In genomic region chr2:48395658-48396057, GRCh38 we compare ENCODE assay signal across 20 cellular contexts. TPM values are rescaled to one million over a fixed set of nuclear protein-coding genes. Genes with fewer than 3 reads are reported as not detected.
DNase-seq lines count a peak whose midpoint lies in the region; ATAC-seq and TF ChIP-seq lines count a peak whose summit lies in the region.
"Had no signal": no experiment of that assay in that cellular context is flagged by ENCODE, and none has a peak within 500 bp of the region (broad histone marks: within the 10 kb centered on the region; RNA-seq: fewer than 3 reads in every experiment).

No MANE protein-coding gene starts in this region.

- H3K9ac ChIP-seq in colonic mucosa (ENCODE audit: low read depth in 2 of 2, low read length in 2 of 2): no peak overlapping the region
- H3K9ac ChIP-seq: SK-N-SH had no signal

- H3K36me3 Mint-ChIP-seq in activated CD4-positive, alpha-beta memory T cell treated with anti-CD3 and anti-CD28 coated beads, Interleukin-2, amount 10 ng/mL, durations not matched to agents 7 days and 5 days (ENCODE audit: low read depth): no peaks in the 10 kb centered on the region
- H3K36me3 Mint-ChIP-seq in activated CD4-positive, alpha-beta memory T cell treated with anti-CD3 and anti-CD28 coated beads for 36 hours: peaks cover 2% of the 10 kb centered on the region
- no peaks in the 10 kb centered on the region for H3K36me3 Mint-ChIP-seq in activated naive CD8-positive, alpha-beta T cell treated with anti-CD3 and anti-CD28 coated beads for 36 hours

- no peak for TF ChIP-seq CTCF in neutrophil (IDR thresholded peaks at IDR 0.05)
- TF ChIP-seq CTCF in colonic mucosa (IDR thresholded peaks at IDR 0.05): no peak

- H3K36me3 ChIP-seq in neutrophil (no peaks in the 10 kb centered on the region), colonic mucosa (no peaks in the 10 kb centered on the region)
- H3K36me3 ChIP-seq: adrenal gland, MG63, uterus had no signal

- H3K27ac ChIP-seq in neutrophil (peak overlapping the region; percentile 84), colonic mucosa (no peak overlapping the region)
- H3K27ac ChIP-seq: adrenal gland, uterus had no signal

- H3K4me3 ChIP-seq in neutrophil (ENCODE audit: low read depth in 1 of 2, low read length in 1 of 2) (peak overlapping the region in 1 of 2 experiments; percentile 9), colonic mucosa (no peak overlapping the region)
- H3K4me3 ChIP-seq: adrenal gland, MG63, uterus had no signal

- peak overlapping the region; percentile 10 for H3K27ac Mint-ChIP-seq in activated CD4-positive, alpha-beta memory T cell treated with anti-CD3 and anti-CD28 coated beads, Interleukin-2, amount 10 ng/mL, durations not matched to agents 7 days and 5 days
- no peak overlapping the region for H3K27ac Mint-ChIP-seq in activated CD4-positive, alpha-beta memory T cell treated with anti-CD3 and anti-CD28 coated beads for 36 hours
- H3K27ac Mint-ChIP-seq in activated naive CD8-positive, alpha-beta T cell treated with anti-CD3 and anti-CD28 coated beads for 36 hours: peak overlapping the region; percentile 4

- POLR2A ChIA-PET in activated CD4-positive, alpha-beta memory T cell treated with anti-CD3 and anti-CD28 coated beads, Interleukin-2, amount 10 ng/mL, durations not matched to agents 7 days and 5 days (lab: Charles Lee): no interaction called here
- POLR2A ChIA-PET in activated CD4-positive, alpha-beta memory T cell treated with anti-CD3 and anti-CD28 coated beads for 36 hours (lab: Charles Lee): no interaction called here

- peaks cover 7% of the 10 kb centered on the region for H3K4me1 Mint-ChIP-seq in activated CD4-positive, alpha-beta memory T cell treated with anti-CD3 and anti-CD28 coated beads, Interleukin-2, amount 10 ng/mL, durations not matched to agents 7 days and 5 days
- peaks cover 10% of the 10 kb centered on the region for H3K4me1 Mint-ChIP-seq in activated CD4-positive, alpha-beta memory T cell treated with anti-CD3 and anti-CD28 coated beads for 36 hours (ENCODE audit: low read depth)
- peaks cover 9% of the 10 kb centered on the region for H3K4me1 Mint-ChIP-seq in activated naive CD8-positive, alpha-beta T cell treated with anti-CD3 and anti-CD28 coated beads for 36 hours

- no peak for ATAC-seq in HG03025 (IDR thresholded peaks at IDR 0.05; ENCODE audit: low FRiP score, unreplicated experiment)
- ATAC-seq: right cardiac atrium had no signal

- no peaks in the 10 kb centered on the region for H3K9me3 Mint-ChIP-seq in activated CD4-positive, alpha-beta memory T cell treated with anti-CD3 and anti-CD28 coated beads, Interleukin-2, amount 10 ng/mL, durations not matched to agents 7 days and 5 days
- no peaks in the 10 kb centered on the region for H3K9me3 Mint-ChIP-seq in activated CD4-positive, alpha-beta memory T cell treated with anti-CD3 and anti-CD28 coated beads for 36 hours
- no peaks in the 10 kb centered on the region for H3K9me3 Mint-ChIP-seq in activated naive CD8-positive, alpha-beta T cell treated with anti-CD3 and anti-CD28 coated beads for 36 hours

- H3K9me3 ChIP-seq in neutrophil: no peaks in the 10 kb centered on the region
- H3K9me3 ChIP-seq in colonic mucosa: no peaks in the 10 kb centered on the region
- H3K9me3 ChIP-seq: adrenal gland, MG63, SK-N-SH, uterus had no signal

- no peak overlapping the region for H3K4me3 Mint-ChIP-seq in activated CD4-positive, alpha-beta memory T cell treated with anti-CD3 and anti-CD28 coated beads, Interleukin-2, amount 10 ng/mL, durations not matched to agents 7 days and 5 days
- H3K4me3 Mint-ChIP-seq in activated CD4-positive, alpha-beta memory T cell treated with anti-CD3 and anti-CD28 coated beads for 36 hours: no peak overlapping the region
- no peak overlapping the region for H3K4me3 Mint-ChIP-seq in activated naive CD8-positive, alpha-beta T cell treated with anti-CD3 and anti-CD28 coated beads for 36 hours

- H3K27me3 ChIP-seq in neutrophil (no peaks in the 10 kb centered on the region), colonic mucosa (no peaks in the 10 kb centered on the region)
- H3K27me3 ChIP-seq: adrenal gland, MG63, uterus had no signal

- no peak for DNase-seq in activated CD4-positive, alpha-beta memory T cell treated with anti-CD3 and anti-CD28 coated beads, Interleukin-2, amount 10 ng/mL, durations not matched to agents 7 days and 5 days
- no peak for DNase-seq in activated CD4-positive, alpha-beta memory T cell treated with anti-CD3 and anti-CD28 coated beads for 36 hours
- DNase-seq in KBM-7: peak; percentile 36
- DNase-seq in activated naive CD8-positive, alpha-beta T cell treated with anti-CD3 and anti-CD28 coated beads for 36 hours: no peak
- no peak for DNase-seq in NCI-H1092 treated with DMSO at 0.1 percent for 48 hours (lab: John Stamatoyannopoulos, UW)
- no peak for DNase-seq in colonic mucosa
- DNase-seq: adrenal gland; effector CD4-positive, alpha-beta T cell; GF-D8; hypothalamus; MG63; midbrain; NCI-H2081 treated with DMSO at 0.1 percent for 48 hours; NCI-H526; occipital lobe; right cardiac atrium; SK-N-SH; uterus had no signal

- H3K27me3 Mint-ChIP-seq in activated CD4-positive, alpha-beta memory T cell treated with anti-CD3 and anti-CD28 coated beads, Interleukin-2, amount 10 ng/mL, durations not matched to agents 7 days and 5 days: no peaks in the 10 kb centered on the region
- H3K27me3 Mint-ChIP-seq in activated CD4-positive, alpha-beta memory T cell treated with anti-CD3 and anti-CD28 coated beads for 36 hours: no peaks in the 10 kb centered on the region
- H3K27me3 Mint-ChIP-seq in activated naive CD8-positive, alpha-beta T cell treated with anti-CD3 and anti-CD28 coated beads for 36 hours: no peaks in the 10 kb centered on the region

- intact Hi-C loops in activated CD4-positive, alpha-beta memory T cell treated with anti-CD3 and anti-CD28 coated beads for 36 hours (cut with micrococcal nuclease): no loop called here
- intact Hi-C loops in colonic mucosa (cut with DNase I): no loop called here

- CTCF ChIA-PET in activated CD4-positive, alpha-beta memory T cell treated with anti-CD3 and anti-CD28 coated beads, Interleukin-2, amount 10 ng/mL, durations not matched to agents 7 days and 5 days (lab: Charles Lee): no interaction called here
- CTCF ChIA-PET in activated CD4-positive, alpha-beta memory T cell treated with anti-CD3 and anti-CD28 coated beads for 36 hours (lab: Charles Lee): no interaction called here

- H3K4me1 ChIP-seq in neutrophil (ENCODE audit: control insufficient read depth in 1 of 2, insufficient read depth in 1 of 2, low read depth in 1 of 2, low read length in 1 of 2) (peaks cover 35 to 38% of the 10 kb centered on the region in 2 experiments), colonic mucosa (no peaks in the 10 kb centered on the region)
- H3K4me1 ChIP-seq: adrenal gland, uterus had no signal

- in situ Hi-C loops in KBM-7 (cut with MboI; ENCODE audit: low pct_unique_long_range_greater_than_20kb, low sequenced_read_pairs): no loop called here

RNA-seq across cellular contexts. Expression of gene PPP1R21, which starts 44.9 kb away (rescaled TPM):
- 10 to 100 TPM; 33.1 to 33.2 TPM for total RNA-seq in activated CD4-positive, alpha-beta memory T cell treated with anti-CD3 and anti-CD28 coated beads, Interleukin-2, amount 10 ng/mL, durations not matched to agents 7 days and 5 days
- total RNA-seq in activated CD4-positive, alpha-beta memory T cell treated with anti-CD3 and anti-CD28 coated beads for 36 hours: 10 to 100 TPM; 18.7 to 19.6 TPM
- total RNA-seq in activated naive CD8-positive, alpha-beta T cell treated with anti-CD3 and anti-CD28 coated beads for 36 hours: 10 to 100 TPM; 20.2 to 20.3 TPM
- total RNA-seq in colonic mucosa: 10 to 100 TPM; 13.9 to 21.5 TPM
